ENCODE assay signal across 9 cellular contexts in genomic region chr4:73599182-73599581, GRCh38. TPM values are rescaled to one million over a fixed set of nuclear protein-coding genes. Genes with fewer than 3 reads are reported as not detected.
DNase-seq lines count a peak whose midpoint lies in the region; ATAC-seq and TF ChIP-seq lines count a peak whose summit lies in the region.
"Had no signal": no experiment of that assay in that cellular context is flagged by ENCODE, and none has a peak within 500 bp of the region (broad histone marks: within the 10 kb centered on the region; RNA-seq: fewer than 3 reads in every experiment).

No MANE protein-coding gene starts in this region.

- H3K9me3 ChIP-seq in effector memory CD4-positive, alpha-beta T cell (ENCODE audit: control insufficient read depth, low read length): no peaks in the 10 kb centered on the region
- H3K9me3 ChIP-seq: gastrocnemius medialis had no signal

- TF ChIP-seq CTCF in brain microvascular endothelial cell (IDR thresholded peaks at IDR 0.05; ENCODE audit: low read depth, low read length, missing control alignments): no peak

- no peaks in the 10 kb centered on the region for H3K4me1 ChIP-seq in effector memory CD4-positive, alpha-beta T cell (ENCODE audit: control insufficient read depth, insufficient read depth, low read length, poor library complexity, severe bottlenecking)
- H3K4me1 ChIP-seq: gastrocnemius medialis had no signal

- no peaks in the 10 kb centered on the region for H3K36me3 ChIP-seq in brain microvascular endothelial cell (replicated peaks)
- no peaks in the 10 kb centered on the region for H3K36me3 ChIP-seq in effector memory CD4-positive, alpha-beta T cell (ENCODE audit: control insufficient read depth, insufficient read depth, low read length)
- H3K36me3 ChIP-seq: gastrocnemius medialis had no signal

- no peaks in the 10 kb centered on the region for H3K4me1 Mint-ChIP-seq in activated T-helper 1 cell treated with anti-CD3 and anti-CD28 coated beads, Interleukin-12 subunit alpha, Interleukin-12 subunit beta, Interleukin-2, Interleukin-4 antibody, amounts not matched to agents 30 ng/mL and 10 ng/mL and 1 ng/mL, durations not matched to agents 14 hours and 24 hours and 36 hours (ENCODE audit: low read depth)

- no peaks in the 10 kb centered on the region for H3K9me3 Mint-ChIP-seq in activated T-helper 1 cell treated with anti-CD3 and anti-CD28 coated beads, Interleukin-12 subunit alpha, Interleukin-12 subunit beta, Interleukin-2, Interleukin-4 antibody, amounts not matched to agents 30 ng/mL and 10 ng/mL and 1 ng/mL, durations not matched to agents 14 hours and 24 hours and 36 hours

- H3K27me3 Mint-ChIP-seq in activated T-helper 1 cell treated with anti-CD3 and anti-CD28 coated beads, Interleukin-12 subunit alpha, Interleukin-12 subunit beta, Interleukin-2, Interleukin-4 antibody, amounts not matched to agents 30 ng/mL and 10 ng/mL and 1 ng/mL, durations not matched to agents 14 hours and 24 hours and 36 hours (ENCODE audit: insufficient read depth): no peaks in the 10 kb centered on the region

- H3K27ac Mint-ChIP-seq in activated T-helper 1 cell treated with anti-CD3 and anti-CD28 coated beads, Interleukin-12 subunit alpha, Interleukin-12 subunit beta, Interleukin-2, Interleukin-4 antibody, amounts not matched to agents 30 ng/mL and 10 ng/mL and 1 ng/mL, durations not matched to agents 14 hours and 24 hours and 36 hours: no peak overlapping the region

- DNase-seq in Daoy (ENCODE audit: low read depth): peak; percentile 71
- DNase-seq in LoVo (ENCODE audit: low spot score): peak; percentile 90
- DNase-seq in brain microvascular endothelial cell: peak; percentile 36
- DNase-seq in mucosa of gallbladder (ENCODE audit: low spot score): peak; percentile 75
- no peak for DNase-seq in activated T-helper 1 cell treated with anti-CD3 and anti-CD28 coated beads, Interleukin-12 subunit alpha, Interleukin-12 subunit beta, Interleukin-2, Interleukin-4 antibody, amounts not matched to agents 30 ng/mL and 10 ng/mL and 1 ng/mL, durations not matched to agents 14 hours and 24 hours and 36 hours (ENCODE audit: low spot score)
- DNase-seq in activated CD4-positive, CD25-positive, alpha-beta regulatory T cell treated with anti-CD3 and anti-CD28 coated beads, Interleukin-2, amount 50 U/mL, for 72 hours: no peak
- no peak for DNase-seq in effector memory CD4-positive, alpha-beta T cell
- DNase-seq: gastrocnemius medialis had no signal

- in situ Hi-C loops in brain microvascular endothelial cell (cut with HindIII; ENCODE audit: low pct_ligation_motif_present, low sequenced_read_pairs): no loop called here

- no peak overlapping the region for H3K27ac ChIP-seq in brain microvascular endothelial cell
- H3K27ac ChIP-seq in effector memory CD4-positive, alpha-beta T cell (ENCODE audit: insufficient read depth, low read length, poor library complexity, severe bottlenecking): no peak overlapping the region
- H3K27ac ChIP-seq: gastrocnemius medialis had no signal

- no peak overlapping the region for H3K4me3 ChIP-seq in brain microvascular endothelial cell (ENCODE audit: low read depth, low read length)
- no peak overlapping the region for H3K4me3 ChIP-seq in effector memory CD4-positive, alpha-beta T cell (ENCODE audit: insufficient read depth, low read depth, low read length, poor library complexity, severe bottlenecking)
- H3K4me3 ChIP-seq: gastrocnemius medialis had no signal

- no peaks in the 10 kb centered on the region for H3K36me3 Mint-ChIP-seq in activated T-helper 1 cell treated with anti-CD3 and anti-CD28 coated beads, Interleukin-12 subunit alpha, Interleukin-12 subunit beta, Interleukin-2, Interleukin-4 antibody, amounts not matched to agents 30 ng/mL and 10 ng/mL and 1 ng/mL, durations not matched to agents 14 hours and 24 hours and 36 hours (ENCODE audit: low read depth)

- ATAC-seq in HG03442 (IDR thresholded peaks at IDR 0.05; ENCODE audit: unreplicated experiment): no peak
- ATAC-seq: gastrocnemius medialis had no signal

- intact Hi-C loops in activated T-helper 1 cell treated with anti-CD3 and anti-CD28 coated beads, Interleukin-12 subunit alpha, Interleukin-12 subunit beta, Interleukin-2, Interleukin-4 antibody, amounts not matched to agents 30 ng/mL and 10 ng/mL and 1 ng/mL, durations not matched to agents 14 hours and 24 hours and 36 hours (cut with micrococcal nuclease): no loop called here

- H3K4me3 Mint-ChIP-seq in activated T-helper 1 cell treated with anti-CD3 and anti-CD28 coated beads, Interleukin-12 subunit alpha, Interleukin-12 subunit beta, Interleukin-2, Interleukin-4 antibody, amounts not matched to agents 30 ng/mL and 10 ng/mL and 1 ng/mL, durations not matched to agents 14 hours and 24 hours and 36 hours: no peak overlapping the region

- no peaks in the 10 kb centered on the region for H3K27me3 ChIP-seq in brain microvascular endothelial cell (replicated peaks)
- H3K27me3 ChIP-seq in effector memory CD4-positive, alpha-beta T cell (replicated peaks; ENCODE audit: control insufficient read depth, insufficient read depth, low read length, poor library complexity, severe bottlenecking): no peaks in the 10 kb centered on the region
- H3K27me3 ChIP-seq: gastrocnemius medialis had no signal

RNA-seq across cellular contexts. Expression of gene RASSF6, which starts 21.1 kb away (rescaled TPM):
- total RNA-seq in Daoy (2014; rRNA removed; shearing (Covaris generic)): not detected in 2 replicates
- 20.1 TPM for total RNA-seq in mucosa of gallbladder
- not detected in 2 replicates for total RNA-seq in activated T-helper 1 cell treated with anti-CD3 and anti-CD28 coated beads, Interleukin-12 subunit alpha, Interleukin-12 subunit beta, Interleukin-2, Interleukin-4 antibody, amounts not matched to agents 30 ng/mL and 10 ng/mL and 1 ng/mL, durations not matched to agents 14 hours and 24 hours and 36 hours

Comparison
In these comparisons a context has a peak if more than half of its experiments do, and no peak if none do; other contexts are left out.
1. DNase-seq: peak in Daoy (single experiment), LoVo (single experiment), brain microvascular endothelial cell (single experiment) and mucosa of gallbladder (single experiment); none in activated T-helper 1 cell treated with anti-CD3 and anti-CD28 coated beads, Interleukin-12 subunit alpha, Interleukin-12 subunit beta, Interleukin-2, Interleukin-4 antibody, amounts not matched to agents 30 ng/mL and 10 ng/mL and 1 ng/mL, durations not matched to agents 14 hours and 24 hours and 36 hours (single experiment), activated CD4-positive, CD25-positive, alpha-beta regulatory T cell treated with anti-CD3 and anti-CD28 coated beads, Interleukin-2, amount 50 U/mL, for 72 hours (single experiment) and effector memory CD4-positive, alpha-beta T cell (0 of 3).
2. RNA of gene RASSF6, which starts 21.1 kb away (total RNA-seq): 20.1 TPM in mucosa of gallbladder (single experiment); not detected in Daoy and not detected in activated T-helper 1 cell treated with anti-CD3 and anti-CD28 coated beads, Interleukin-12 subunit alpha, Interleukin-12 subunit beta, Interleukin-2, Interleukin-4 antibody, amounts not matched to agents 30 ng/mL and 10 ng/mL and 1 ng/mL, durations not matched to agents 14 hours and 24 hours and 36 hours; every median in the first group is over 10 times any median in the second.